ENCODE assay signal across 8 cellular contexts in the genomic region with DNA sequence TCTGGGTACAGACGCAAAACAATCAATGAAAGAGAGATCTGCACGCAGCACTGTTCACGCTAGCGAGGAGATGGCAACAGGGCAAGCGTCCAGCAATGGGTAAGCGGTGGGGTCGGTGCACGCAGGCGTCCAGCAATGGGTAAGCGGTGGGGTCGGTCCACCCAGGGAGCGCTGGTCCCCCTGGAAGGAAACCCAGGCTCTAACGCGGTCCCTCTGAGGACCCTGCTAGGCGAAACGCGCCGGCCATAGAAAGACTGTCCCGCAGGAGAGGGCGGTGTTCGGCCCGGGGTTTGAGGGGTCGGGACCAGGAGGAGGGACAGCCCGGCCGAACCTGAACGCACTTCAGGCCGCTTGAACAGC. TPM values are rescaled to one million over a fixed set of nuclear protein-coding genes. Genes with fewer than 3 reads are reported as not detected.
DNase-seq lines count a peak whose midpoint lies in the region; ATAC-seq and TF ChIP-seq lines count a peak whose summit lies in the region.

No MANE protein-coding gene starts in this region.

- H3K36me3 ChIP-seq in BE2C = peaks cover 20% of the 10 kb centered on the region
- peaks cover 6% of the 10 kb centered on the region for H3K36me3 ChIP-seq in adipocyte (ENCODE audit: control insufficient read depth, insufficient read depth, low read length, severe bottlenecking)
- H3K36me3 ChIP-seq in iPS-18a (ENCODE audit: control insufficient read depth, low read depth, low read length) = peaks cover 10% of the 10 kb centered on the region

- no peaks in the 10 kb centered on the region for H3K27me3 Mint-ChIP-seq in stimulated activated naive B cell treated with anti-CD40 and anti-IgM and Interleukin-4, amounts not matched to agents 10 μg/mL and 1 μg/mL and 100 μg/mL, for 72 hours

- H3K9me3 ChIP-seq in BE2C = no peaks in the 10 kb centered on the region
- no peaks in the 10 kb centered on the region for H3K9me3 ChIP-seq in adipocyte (ENCODE audit: control insufficient read depth, low read length)
- H3K9me3 ChIP-seq in iPS-18a (ENCODE audit: control insufficient read depth, low read depth, low read length) = no peaks in the 10 kb centered on the region

- peaks cover 16 to 23% of the 10 kb centered on the region in 2 donors for H3K4me1 Mint-ChIP-seq in stimulated activated naive B cell treated with anti-CD40 and anti-IgM and Interleukin-4, amounts not matched to agents 10 μg/mL and 1 μg/mL and 100 μg/mL, for 72 hours

- H3K9ac ChIP-seq in adipocyte (ENCODE audit: low read length) (peak overlapping the region; percentile 93), iPS-18a (ENCODE audit: low read length) (peak overlapping the region; percentile 65)

- no peak for TF ChIP-seq CTCF in BE2C (IDR thresholded peaks at IDR 0.05; ENCODE audit: low read depth, low read length)

- ATAC-seq in GM19372 (IDR thresholded peaks at IDR 0.05; ENCODE audit: low read depth, unreplicated experiment) (peak; percentile 29), HG03354 (IDR thresholded peaks at IDR 0.05; ENCODE audit: poor library complexity, severe bottlenecking, unreplicated experiment) (peak; percentile 40)
- ATAC-seq in stimulated activated naive B cell treated with anti-CD40 and anti-IgM and Interleukin-4, amounts not matched to agents 10 μg/mL and 1 μg/mL and 100 μg/mL, for 72 hours (replicated peaks) = peak; percentile 44 to 48

- H3K4me3 ChIP-seq in BE2C (ENCODE audit: low read depth, low read length) (peak overlapping the region; percentile 69), adipocyte (ENCODE audit: low read length) (peak overlapping the region; percentile 98), iPS-18a (ENCODE audit: low read length) (peak overlapping the region; percentile 82)

- peak overlapping the region; percentile 9 for H3K27ac ChIP-seq in iPS-18a (ENCODE audit: low read length)

- peak overlapping the region; percentile 97 for H3K27ac Mint-ChIP-seq in stimulated activated naive B cell treated with anti-CD40 and anti-IgM and Interleukin-4, amounts not matched to agents 10 μg/mL and 1 μg/mL and 100 μg/mL, for 72 hours

- DNase-seq in BE2C = no peak
- peak; percentile 41 for DNase-seq in adipocyte (ENCODE audit: low read depth)
- no peak for DNase-seq in stimulated activated naive B cell treated with anti-CD40 and anti-IgM and Interleukin-4, amounts not matched to agents 10 μg/mL and 1 μg/mL and 100 μg/mL, for 72 hours
- DNase-seq in occipital lobe (lab: John Stamatoyannopoulos, UW) = no peak
- DNase-seq in activated gamma-delta T cell (lab: John Stamatoyannopoulos, UW) = no peak

- peaks cover 25 to 29% of the 10 kb centered on the region in 2 donors for H3K36me3 Mint-ChIP-seq in stimulated activated naive B cell treated with anti-CD40 and anti-IgM and Interleukin-4, amounts not matched to agents 10 μg/mL and 1 μg/mL and 100 μg/mL, for 72 hours

- H3K4me1 ChIP-seq in BE2C (no peaks in the 10 kb centered on the region), adipocyte (ENCODE audit: control insufficient read depth, insufficient read depth, low read length) (peaks cover 16% of the 10 kb centered on the region), iPS-18a (ENCODE audit: control insufficient read depth, low read depth, low read length) (no peaks in the 10 kb centered on the region)

- H3K4me3 Mint-ChIP-seq in stimulated activated naive B cell treated with anti-CD40 and anti-IgM and Interleukin-4, amounts not matched to agents 10 μg/mL and 1 μg/mL and 100 μg/mL, for 72 hours = peak overlapping the region; percentile 89 to 95

- peaks cover 4 to 5% of the 10 kb centered on the region in 2 donors for H3K9me3 Mint-ChIP-seq in stimulated activated naive B cell treated with anti-CD40 and anti-IgM and Interleukin-4, amounts not matched to agents 10 μg/mL and 1 μg/mL and 100 μg/mL, for 72 hours

- no peaks in the 10 kb centered on the region for H3K27me3 ChIP-seq in BE2C
- H3K27me3 ChIP-seq in adipocyte (replicated peaks; ENCODE audit: control insufficient read depth, insufficient read depth, low read length) = no peaks in the 10 kb centered on the region
- H3K27me3 ChIP-seq in iPS-18a (ENCODE audit: control insufficient read depth, insufficient read depth, low read length) = no peaks in the 10 kb centered on the region

RNA-seq across cellular contexts. Expression of a gene that starts 0.6 kb away (rescaled TPM):
- 92.2 TPM for polyA plus RNA-seq in BE2C (2012; ENCODE audit: insufficient read depth, insufficient read length, low read depth)
- total RNA-seq in occipital lobe = 32.3 TPM

RNA-seq across cellular contexts. Expression of a gene that starts 22.7 kb away (rescaled TPM):
- 11.0 TPM for polyA plus RNA-seq in BE2C (2012; ENCODE audit: insufficient read depth, insufficient read length, low read depth)
- 12.2 TPM for total RNA-seq in occipital lobe

RNA-seq across cellular contexts. Expression of a gene that starts 22.9 kb away (rescaled TPM):
- polyA plus RNA-seq in BE2C (2012; ENCODE audit: insufficient read depth, insufficient read length, low read depth) = 22.4 TPM
- 36.5 TPM for total RNA-seq in occipital lobe

RNA-seq across cellular contexts. Expression of a gene that starts 51.6 kb away (rescaled TPM):
- 120 TPM for polyA plus RNA-seq in BE2C (2012; ENCODE audit: insufficient read depth, insufficient read length, low read depth)
- total RNA-seq in occipital lobe = 46.2 TPM
